Comparison of ENCODE assay signal across 1 cellular context in the genomic region with DNA sequence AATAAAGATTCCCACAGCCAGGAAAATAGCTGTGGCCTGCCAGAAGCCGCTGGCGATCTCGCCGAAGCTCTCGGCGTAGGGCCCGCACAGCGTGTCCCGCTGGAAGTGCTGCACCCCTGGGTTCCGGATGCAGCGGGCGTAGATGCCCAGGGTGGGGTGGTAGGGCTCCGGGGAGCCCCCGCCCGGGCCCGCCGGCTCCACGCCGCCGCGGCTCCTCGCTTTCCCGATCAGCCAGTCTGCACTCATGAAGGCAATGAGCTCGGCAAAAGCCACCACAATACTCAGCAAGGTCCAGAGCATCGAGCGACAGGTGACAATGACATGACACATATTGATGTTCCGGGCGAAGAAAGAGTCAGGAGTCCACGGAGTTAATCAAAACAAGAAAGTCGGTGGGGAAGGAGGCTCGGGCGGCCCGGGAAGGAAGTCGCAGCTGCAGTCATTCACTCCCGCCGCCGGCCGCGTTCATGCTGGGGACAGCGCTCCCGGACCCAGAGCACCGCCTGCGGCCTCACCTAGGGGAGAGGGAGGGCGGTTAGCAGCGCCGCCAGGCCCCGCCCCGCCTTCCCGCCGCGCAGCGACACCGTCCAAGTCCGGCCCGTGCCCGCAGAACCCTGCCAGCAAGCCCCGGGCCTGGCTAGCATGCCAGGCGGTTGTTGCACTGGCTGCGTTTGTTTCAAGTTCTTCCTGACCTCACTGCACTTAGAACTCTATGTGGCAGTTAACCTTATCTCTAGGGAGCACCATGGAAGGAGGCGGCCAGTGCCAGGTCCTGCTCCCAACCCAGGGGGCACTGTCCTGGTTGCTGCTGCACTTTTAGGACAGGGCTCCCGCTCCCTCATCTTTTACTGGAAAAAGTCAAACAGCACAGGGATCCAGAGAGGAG.
A peak's percentile ranks its signal among the peaks of the same experiment; 100 is the strongest.
TF ChIP-seq lines count a peak whose summit lies in the region.

No MANE protein-coding gene starts in this region.

TF ChIP-seq in WTC11, 78 proteins besides CTCF, POLR2A, EP300 and RAD21 (continued from another document):
- TF ChIP-seq, protein P1, sequence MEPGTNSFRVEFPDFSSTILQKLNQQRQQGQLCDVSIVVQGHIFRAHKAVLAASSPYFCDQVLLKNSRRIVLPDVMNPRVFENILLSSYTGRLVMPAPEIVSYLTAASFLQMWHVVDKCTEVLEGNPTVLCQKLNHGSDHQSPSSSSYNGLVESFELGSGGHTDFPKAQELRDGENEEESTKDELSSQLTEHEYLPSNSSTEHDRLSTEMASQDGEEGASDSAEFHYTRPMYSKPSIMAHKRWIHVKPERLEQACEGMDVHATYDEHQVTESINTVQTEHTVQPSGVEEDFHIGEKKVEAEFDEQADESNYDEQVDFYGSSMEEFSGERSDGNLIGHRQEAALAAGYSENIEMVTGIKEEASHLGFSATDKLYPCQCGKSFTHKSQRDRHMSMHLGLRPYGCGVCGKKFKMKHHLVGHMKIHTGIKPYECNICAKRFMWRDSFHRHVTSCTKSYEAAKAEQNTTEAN (CRISPR knock-in tag; IDR thresholded peaks at IDR 0.05): no peak
- TF ChIP-seq ELF4 (CRISPR knock-in tag; IDR thresholded peaks at IDR 0.05; ENCODE audit: low read depth): no peak
- TF ChIP-seq, protein P2, sequence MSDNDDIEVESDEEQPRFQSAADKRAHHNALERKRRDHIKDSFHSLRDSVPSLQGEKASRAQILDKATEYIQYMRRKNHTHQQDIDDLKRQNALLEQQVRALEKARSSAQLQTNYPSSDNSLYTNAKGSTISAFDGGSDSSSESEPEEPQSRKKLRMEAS (CRISPR knock-in tag; IDR thresholded peaks at IDR 0.05): peak; percentile 46; the same call in 1 of the 2 replicates
- 0 out of 2 replicates have a peak, but pooled peaks have one; percentile 41 for TF ChIP-seq SP1 (CRISPR knock-in tag; conservative IDR thresholded peaks at IDR 0.05)
- TF ChIP-seq, protein P3, sequence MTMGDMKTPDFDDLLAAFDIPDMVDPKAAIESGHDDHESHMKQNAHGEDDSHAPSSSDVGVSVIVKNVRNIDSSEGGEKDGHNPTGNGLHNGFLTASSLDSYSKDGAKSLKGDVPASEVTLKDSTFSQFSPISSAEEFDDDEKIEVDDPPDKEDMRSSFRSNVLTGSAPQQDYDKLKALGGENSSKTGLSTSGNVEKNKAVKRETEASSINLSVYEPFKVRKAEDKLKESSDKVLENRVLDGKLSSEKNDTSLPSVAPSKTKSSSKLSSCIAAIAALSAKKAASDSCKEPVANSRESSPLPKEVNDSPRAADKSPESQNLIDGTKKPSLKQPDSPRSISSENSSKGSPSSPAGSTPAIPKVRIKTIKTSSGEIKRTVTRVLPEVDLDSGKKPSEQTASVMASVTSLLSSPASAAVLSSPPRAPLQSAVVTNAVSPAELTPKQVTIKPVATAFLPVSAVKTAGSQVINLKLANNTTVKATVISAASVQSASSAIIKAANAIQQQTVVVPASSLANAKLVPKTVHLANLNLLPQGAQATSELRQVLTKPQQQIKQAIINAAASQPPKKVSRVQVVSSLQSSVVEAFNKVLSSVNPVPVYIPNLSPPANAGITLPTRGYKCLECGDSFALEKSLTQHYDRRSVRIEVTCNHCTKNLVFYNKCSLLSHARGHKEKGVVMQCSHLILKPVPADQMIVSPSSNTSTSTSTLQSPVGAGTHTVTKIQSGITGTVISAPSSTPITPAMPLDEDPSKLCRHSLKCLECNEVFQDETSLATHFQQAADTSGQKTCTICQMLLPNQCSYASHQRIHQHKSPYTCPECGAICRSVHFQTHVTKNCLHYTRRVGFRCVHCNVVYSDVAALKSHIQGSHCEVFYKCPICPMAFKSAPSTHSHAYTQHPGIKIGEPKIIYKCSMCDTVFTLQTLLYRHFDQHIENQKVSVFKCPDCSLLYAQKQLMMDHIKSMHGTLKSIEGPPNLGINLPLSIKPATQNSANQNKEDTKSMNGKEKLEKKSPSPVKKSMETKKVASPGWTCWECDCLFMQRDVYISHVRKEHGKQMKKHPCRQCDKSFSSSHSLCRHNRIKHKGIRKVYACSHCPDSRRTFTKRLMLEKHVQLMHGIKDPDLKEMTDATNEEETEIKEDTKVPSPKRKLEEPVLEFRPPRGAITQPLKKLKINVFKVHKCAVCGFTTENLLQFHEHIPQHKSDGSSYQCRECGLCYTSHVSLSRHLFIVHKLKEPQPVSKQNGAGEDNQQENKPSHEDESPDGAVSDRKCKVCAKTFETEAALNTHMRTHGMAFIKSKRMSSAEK (CRISPR knock-in tag; IDR thresholded peaks at IDR 0.05; ENCODE audit: borderline replicate concordance): no peak
- TF ChIP-seq ZNF263 (CRISPR knock-in tag; IDR thresholded peaks at IDR 0.05; ENCODE audit: low read depth): peak; percentile 77; the same call in 1 of the 2 replicates
- peak; percentile 19; the same call in 1 of the 2 replicates for TF ChIP-seq ZNF423 (CRISPR knock-in tag; IDR thresholded peaks at IDR 0.05)
